ENCODE assay signal across 10 cellular contexts in genomic region chr22:22410121-22410520, GRCh38.
DNase-seq lines count a peak whose midpoint lies in the region; ATAC-seq and FAIRE-seq lines count a peak whose summit lies in the region.
"Had no signal": no experiment of that assay in that cellular context is flagged by ENCODE, and none has a peak within 500 bp of the region (broad histone marks: within the 10 kb centered on the region; RNA-seq: fewer than 3 reads in every experiment).

No MANE protein-coding gene starts in this region.

- no peak for DNase-seq in GM19239 (ENCODE audit: insufficient read length, low spot score)
- peak; percentile 90 for DNase-seq in NCI-H2171 treated with DMSO at 0.1 percent for 48 hours (lab: John Stamatoyannopoulos, UW)
- peak; percentile 43 for DNase-seq in foreskin melanocyte
- DNase-seq in stimulated activated naive B cell treated with anti-CD40 and anti-IgM and Interleukin-4, amounts not matched to agents 10 μg/mL and 1 μg/mL and 100 μg/mL, for 72 hours, result peak; percentile 80
- DNase-seq in activated T-cell treated with anti-CD3 and anti-CD28 coated beads, Interleukin-2, amount 50 U/mL, for 4 hours, result no peak
- no peak for DNase-seq in NCI-H1092 (lab: John Stamatoyannopoulos, UW)
- DNase-seq: activated CD4-positive, alpha-beta T cell treated with anti-CD3 and anti-CD28 coated beads for 36 hours had no signal

- no peaks in the 10 kb centered on the region for H3K27me3 Mint-ChIP-seq in stimulated activated naive B cell treated with anti-CD40 and anti-IgM and Interleukin-4, amounts not matched to agents 10 μg/mL and 1 μg/mL and 100 μg/mL, for 72 hours
- H3K27me3 Mint-ChIP-seq in activated T-cell treated with anti-CD3 and anti-CD28 coated beads, Interleukin-2, amount 50 U/mL, for 4 hours (ENCODE audit: low read depth), result peaks cover 49% of the 10 kb centered on the region

- ATAC-seq in stimulated activated naive B cell treated with anti-CD40 and anti-IgM and Interleukin-4, amounts not matched to agents 10 μg/mL and 1 μg/mL and 100 μg/mL, for 72 hours (replicated peaks), result peak; percentile 98
- ATAC-seq in GM18867 (IDR thresholded peaks at IDR 0.05; ENCODE audit: unreplicated experiment), result no peak
- ATAC-seq in activated T-cell treated with anti-CD3 and anti-CD28 coated beads, Interleukin-2, amount 50 U/mL, for 4 hours, result no peak
- ATAC-seq: activated CD4-positive, alpha-beta T cell treated with anti-CD3 and anti-CD28 coated beads for 36 hours had no signal

- peaks cover 41 to 50% of the 10 kb centered on the region in 2 donors for H3K4me1 Mint-ChIP-seq in stimulated activated naive B cell treated with anti-CD40 and anti-IgM and Interleukin-4, amounts not matched to agents 10 μg/mL and 1 μg/mL and 100 μg/mL, for 72 hours
- no peaks in the 10 kb centered on the region for H3K4me1 Mint-ChIP-seq in activated T-cell treated with anti-CD3 and anti-CD28 coated beads, Interleukin-2, amount 50 U/mL, for 4 hours (ENCODE audit: low read depth)
- H3K4me1 Mint-ChIP-seq: activated CD4-positive, alpha-beta T cell treated with anti-CD3 and anti-CD28 coated beads for 36 hours had no signal

- no peaks in the 10 kb centered on the region for H3K36me3 Mint-ChIP-seq in stimulated activated naive B cell treated with anti-CD40 and anti-IgM and Interleukin-4, amounts not matched to agents 10 μg/mL and 1 μg/mL and 100 μg/mL, for 72 hours
- no peaks in the 10 kb centered on the region for H3K36me3 Mint-ChIP-seq in activated T-cell treated with anti-CD3 and anti-CD28 coated beads, Interleukin-2, amount 50 U/mL, for 4 hours (ENCODE audit: insufficient read depth)

- FAIRE-seq in GM19239 (lab: Jason Lieb, UNC), result peak; percentile 67
- FAIRE-seq: bronchial epithelial cell had no signal

- peak overlapping the region; percentile 61 to 63 for H3K4me3 Mint-ChIP-seq in stimulated activated naive B cell treated with anti-CD40 and anti-IgM and Interleukin-4, amounts not matched to agents 10 μg/mL and 1 μg/mL and 100 μg/mL, for 72 hours
- H3K4me3 Mint-ChIP-seq in activated T-cell treated with anti-CD3 and anti-CD28 coated beads, Interleukin-2, amount 50 U/mL, for 4 hours, result no peak overlapping the region
- H3K4me3 Mint-ChIP-seq: activated CD4-positive, alpha-beta T cell treated with anti-CD3 and anti-CD28 coated beads for 36 hours had no signal

- peak overlapping the region; percentile 65 for H3K27ac Mint-ChIP-seq in stimulated activated naive B cell treated with anti-CD40 and anti-IgM and Interleukin-4, amounts not matched to agents 10 μg/mL and 1 μg/mL and 100 μg/mL, for 72 hours
- H3K27ac Mint-ChIP-seq: activated CD4-positive, alpha-beta T cell treated with anti-CD3 and anti-CD28 coated beads for 36 hours; progenitor cell of endocrine pancreas had no signal

- H3K9me3 Mint-ChIP-seq in stimulated activated naive B cell treated with anti-CD40 and anti-IgM and Interleukin-4, amounts not matched to agents 10 μg/mL and 1 μg/mL and 100 μg/mL, for 72 hours, result peaks cover 0 to 4% of the 10 kb centered on the region in 2 donors
- no peaks in the 10 kb centered on the region for H3K9me3 Mint-ChIP-seq in activated T-cell treated with anti-CD3 and anti-CD28 coated beads, Interleukin-2, amount 50 U/mL, for 4 hours

Comparison
In these comparisons a context has a peak if more than half of its experiments do, and no peak if none do; other contexts are left out.
1. DNase-seq: peak in NCI-H2171 treated with DMSO at 0.1 percent for 48 hours (single experiment), foreskin melanocyte (single experiment) and stimulated activated naive B cell treated with anti-CD40 and anti-IgM and Interleukin-4, amounts not matched to agents 10 μg/mL and 1 μg/mL and 100 μg/mL, for 72 hours (single experiment); none in GM19239 (single experiment), activated T-cell treated with anti-CD3 and anti-CD28 coated beads, Interleukin-2, amount 50 U/mL, for 4 hours (single experiment) and NCI-H1092 (single experiment).
2. ATAC-seq: peak in stimulated activated naive B cell treated with anti-CD40 and anti-IgM and Interleukin-4, amounts not matched to agents 10 μg/mL and 1 μg/mL and 100 μg/mL, for 72 hours (2 of 2); none in GM18867 (single experiment) and activated T-cell treated with anti-CD3 and anti-CD28 coated beads, Interleukin-2, amount 50 U/mL, for 4 hours (0 of 2).